In the genomic region with DNA sequence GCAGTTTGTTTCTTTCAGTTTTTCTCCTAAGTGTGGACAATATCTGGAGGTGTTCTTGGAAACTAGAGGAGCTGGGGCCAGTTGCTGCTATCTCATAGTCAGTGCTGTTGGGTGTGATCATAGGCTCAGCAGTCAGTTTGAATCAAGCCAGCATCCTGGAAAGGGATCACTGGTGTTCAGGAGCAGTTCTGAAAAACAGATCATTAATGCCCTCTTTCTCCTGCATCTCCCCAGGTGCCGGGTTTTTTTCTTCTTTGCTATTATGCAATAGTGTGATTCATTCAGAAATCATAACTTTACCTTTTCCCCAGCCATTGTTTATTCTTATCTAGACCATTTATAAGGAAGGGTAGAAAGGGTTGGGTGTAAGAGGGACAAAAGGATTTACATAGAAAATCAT, we compare ENCODE assay signal across 26 cellular contexts. TPM values are rescaled to one million over a fixed set of nuclear protein-coding genes. Genes with fewer than 3 reads are reported as not detected.
DNase-seq lines count a peak whose midpoint lies in the region; FAIRE-seq and TF ChIP-seq lines count a peak whose summit lies in the region.
"Had no signal": no experiment of that assay in that cellular context is flagged by ENCODE, and none has a peak within 500 bp of the region (broad histone marks: within the 10 kb centered on the region; RNA-seq: fewer than 3 reads in every experiment).

No MANE protein-coding gene starts in this region.

- no peaks in the 10 kb centered on the region for H3K36me3 Mint-ChIP-seq in nephron (ENCODE audit: low read depth)
- H3K36me3 Mint-ChIP-seq: stimulated activated effector memory CD8-positive, alpha-beta T cell treated with anti-CD3 and anti-CD28 coated beads, Interleukin-12 subunit alpha, Interleukin-12 subunit beta, amount 100 ng/mL, for 72 hours; T-cell had no signal

- no peaks in the 10 kb centered on the region for H3K9me3 ChIP-seq in endothelial cell of umbilical vein (replicated peaks; ENCODE audit: control insufficient read depth, insufficient read depth, low read length)
- H3K9me3 ChIP-seq: prostate gland, suprapubic skin, vagina had no signal

- no peaks in the 10 kb centered on the region for H3K9me3 Mint-ChIP-seq in nephron
- H3K9me3 Mint-ChIP-seq: activated naive CD4-positive, alpha-beta T cell treated with anti-CD3 and anti-CD28 coated beads for 36 hours; CD4-positive, alpha-beta memory T cell; dendritic cell treated with granulocyte-macrophage colony-stimulating factor and Interleukin-4, amounts not matched to agents 40 ng/mL and 50 ng/mL, for 4 days; neural crest cell; stimulated activated effector memory CD8-positive, alpha-beta T cell treated with anti-CD3 and anti-CD28 coated beads, Interleukin-12 subunit alpha, Interleukin-12 subunit beta, amount 100 ng/mL, for 72 hours; T-cell had no signal

- H3K4me3 ChIP-seq in endothelial cell of umbilical vein (replicated peaks in 1 of 3; ENCODE audit: insufficient read depth in 1 of 3, low read depth in 1 of 3, low read length in 3 of 3): no peak overlapping the region
- H3K4me3 ChIP-seq: GM12878, prostate gland, suprapubic skin, vagina had no signal

- H3K9ac ChIP-seq in endothelial cell of umbilical vein (replicated peaks; ENCODE audit: extremely low read depth, insufficient read depth, low read length): no peak overlapping the region

- no peaks in the 10 kb centered on the region for H4K20me1 ChIP-seq in endothelial cell of umbilical vein (replicated peaks; ENCODE audit: control insufficient read depth, extremely low read depth, insufficient read depth, low read length)

- H3K4me3 Mint-ChIP-seq in nephron: no peak overlapping the region
- H3K4me3 Mint-ChIP-seq: activated naive CD4-positive, alpha-beta T cell treated with anti-CD3 and anti-CD28 coated beads for 36 hours; CD4-positive, alpha-beta memory T cell; dendritic cell treated with granulocyte-macrophage colony-stimulating factor and Interleukin-4, amounts not matched to agents 40 ng/mL and 50 ng/mL, for 4 days; neural crest cell; stimulated activated effector memory CD8-positive, alpha-beta T cell treated with anti-CD3 and anti-CD28 coated beads, Interleukin-12 subunit alpha, Interleukin-12 subunit beta, amount 100 ng/mL, for 72 hours; T-cell had no signal

- dilution Hi-C loops in endothelial cell of umbilical vein (cut with MboI; ENCODE audit: extremely low pct_ligation_motif_present, low sequenced_read_pairs): no loop called here

- peaks cover 38% of the 10 kb centered on the region for H3K4me1 Mint-ChIP-seq in nephron
- H3K4me1 Mint-ChIP-seq: CD4-positive, alpha-beta memory T cell; stimulated activated effector memory CD8-positive, alpha-beta T cell treated with anti-CD3 and anti-CD28 coated beads, Interleukin-12 subunit alpha, Interleukin-12 subunit beta, amount 100 ng/mL, for 72 hours; T-cell had no signal

- H3K27ac Mint-ChIP-seq in nephron: peak overlapping the region in 2 of 3 experiments; percentile 43 to 60
- H3K27ac Mint-ChIP-seq: activated naive CD4-positive, alpha-beta T cell treated with anti-CD3 and anti-CD28 coated beads for 36 hours; CD4-positive, alpha-beta memory T cell; dendritic cell treated with granulocyte-macrophage colony-stimulating factor and Interleukin-4, amounts not matched to agents 40 ng/mL and 50 ng/mL, for 4 days; stimulated activated effector memory CD8-positive, alpha-beta T cell treated with anti-CD3 and anti-CD28 coated beads, Interleukin-12 subunit alpha, Interleukin-12 subunit beta, amount 100 ng/mL, for 72 hours; T-cell had no signal

- no peak for TF ChIP-seq POLR2A in H54 (IDR thresholded peaks at IDR 0.05; ENCODE audit: low read depth, low read length)
- TF ChIP-seq POLR2A in endothelial cell of umbilical vein (IDR thresholded peaks at IDR 0.05; ENCODE audit: low read depth, low read length): no peak

- no peaks in the 10 kb centered on the region for H3K27me3 Mint-ChIP-seq in nephron (ENCODE audit: low read depth)
- H3K27me3 Mint-ChIP-seq: dendritic cell treated with granulocyte-macrophage colony-stimulating factor and Interleukin-4, amounts not matched to agents 40 ng/mL and 50 ng/mL, for 4 days had no signal

- peak; percentile 20 for FAIRE-seq in H54 (lab: Jason Lieb, UNC)
- FAIRE-seq in endothelial cell of umbilical vein (lab: Jason Lieb, UNC): no peak
- FAIRE-seq: GM12878 had no signal

- H3K27ac ChIP-seq in endothelial cell of umbilical vein (ENCODE audit: insufficient read depth, low read depth, low read length): no peak overlapping the region
- H3K27ac ChIP-seq: prostate gland, suprapubic skin, vagina had no signal

- H3K36me3 ChIP-seq in endothelial cell of umbilical vein (ENCODE audit: control insufficient read depth in 2 of 2, extremely low read depth in 1 of 2, insufficient read depth in 2 of 2, low read length in 2 of 2): no peaks in the 10 kb centered on the region
- H3K36me3 ChIP-seq: prostate gland, suprapubic skin, vagina had no signal

- TF ChIP-seq CTCF in endothelial cell of umbilical vein (IDR thresholded peaks at IDR 0.05; ENCODE audit: extremely low read depth in 1 of 2, insufficient read depth in 1 of 2, low read depth in 1 of 2, low read length in 2 of 2) (no peak), nephron (IDR thresholded peaks at IDR 0.05; ENCODE audit: unreplicated experiment in 3 of 3) (no peak)

- H3K27me3 ChIP-seq in endothelial cell of umbilical vein (ENCODE audit: control insufficient read depth in 2 of 2, insufficient read depth in 2 of 2, low read length in 2 of 2): peaks cover 0 to 6% of the 10 kb centered on the region in 2 experiments
- H3K27me3 ChIP-seq: suprapubic skin, vagina had no signal

- no peaks in the 10 kb centered on the region for H3K4me1 ChIP-seq in endothelial cell of umbilical vein (ENCODE audit: control insufficient read depth, extremely low read depth, insufficient read depth, low read length)
- H3K4me1 ChIP-seq: prostate gland, suprapubic skin, vagina had no signal

- no peak overlapping the region for H3K4me2 ChIP-seq in endothelial cell of umbilical vein (ENCODE audit: insufficient read depth, low read length)

- no peak for DNase-seq in H54 (ENCODE audit: insufficient read length, low spot score)
- DNase-seq in M059J (ENCODE audit: low read depth): peak; percentile 34
- DNase-seq in endothelial cell of umbilical vein (ENCODE audit: low read depth, low spot score): peak; percentile 8
- no peak for DNase-seq in GF-D8 (lab: John Stamatoyannopoulos, UW)
- no peak for DNase-seq in NAMALWA (ENCODE audit: low spot score)
- no peak for DNase-seq in glomerular visceral epithelial cell (ENCODE audit: extremely low spot score)
- DNase-seq: activated CD4-positive, alpha-beta T cell treated with anti-CD3 and anti-CD28 coated beads for 4 hours; activated naive CD4-positive, alpha-beta T cell treated with anti-CD3 and anti-CD28 coated beads for 36 hours; activated T-cell treated with anti-CD3 and anti-CD28 coated beads, Interleukin-2, amount 50 U/mL, for 48 hours; amniotic stem cell; CD4-positive, alpha-beta memory T cell; foreskin melanocyte; hippocampal formation; NCI-H1417 treated with DMSO at 0.1 percent for 48 hours; NCI-H524 treated with DMSO at 0.1 percent for 48 hours; SHP77; stimulated activated CD4-positive, alpha-beta T cell treated with anti-CD3 and anti-CD28 coated beads, Interleukin-1b, Interleukin-23, amount 100 ng/mL, for 48 hours; T-cell had no signal

- BruUV-seq in endothelial cell of umbilical vein (replicated peaks; lab: Mats Ljungman, UMichigan): no TSS peak

- no peaks in the 10 kb centered on the region for H3K79me2 ChIP-seq in endothelial cell of umbilical vein (ENCODE audit: control insufficient read depth, insufficient read depth, low read length)

- no peak overlapping the region for H2AFZ ChIP-seq in endothelial cell of umbilical vein (ENCODE audit: low read depth, low read length)

- no peaks in the 10 kb centered on the region for H3K9me1 ChIP-seq in endothelial cell of umbilical vein (replicated peaks; ENCODE audit: control insufficient read depth, extremely low read depth, insufficient read depth, low read length)

- intact Hi-C loops in endothelial cell of umbilical vein (cut with micrococcal nuclease): no loop called here

- POLR2A ChIA-PET in endothelial cell of umbilical vein (lab: Charles Lee): no interaction called here

- CTCF ChIA-PET in endothelial cell of umbilical vein (lab: Charles Lee): interaction anchor here (0.9 to 2.1 kb wide), 2 partner anchors 32 to 38 kb away, joined by 3 to 9 read pairs; no protein-coding TSS in a partner anchor

TF ChIP-seq in endothelial cell of umbilical vein, 7 proteins besides CTCF, POLR2A, EP300 and RAD21 (continues in another document):
- TF ChIP-seq FOS (IDR thresholded peaks at IDR 0.05; ENCODE audit: borderline replicate concordance, insufficient read depth, low read length): no peak
- TF ChIP-seq POLR2AphosphoS5 (IDR thresholded peaks at IDR 0.05; ENCODE audit: insufficient read depth, low read depth, low read length): no peak
- no peak for TF ChIP-seq GATA2 (IDR thresholded peaks at IDR 0.05; ENCODE audit: insufficient read depth, insufficient read length, low read depth, low read length)
- TF ChIP-seq, protein P1, sequence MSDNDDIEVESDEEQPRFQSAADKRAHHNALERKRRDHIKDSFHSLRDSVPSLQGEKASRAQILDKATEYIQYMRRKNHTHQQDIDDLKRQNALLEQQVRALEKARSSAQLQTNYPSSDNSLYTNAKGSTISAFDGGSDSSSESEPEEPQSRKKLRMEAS (IDR thresholded peaks at IDR 0.05; ENCODE audit: insufficient read depth, insufficient read length): no peak
- no peak for TF ChIP-seq MYC (IDR thresholded peaks at IDR 0.05; ENCODE audit: low read depth, low read length)

RNA-seq across cellular contexts. Expression of a gene that starts 24.0 kb away (rescaled TPM):
- 7.1 and 11.2 TPM in 2 replicates for total RNA-seq in M059J (2014; rRNA removed; shearing (Covaris generic))
- 0.80 and 0.81 TPM in 2 replicates for total RNA-seq in endothelial cell of umbilical vein
- 0.40 and 0.80 TPM in 2 replicates for polyA plus RNA-seq in endothelial cell of umbilical vein
- polyA plus RNA-seq in endothelial cell of umbilical vein (2011; cell fraction: cytosol; rRNA removed): 0.65 and 0.92 TPM in 2 replicates
- polyA plus RNA-seq in endothelial cell of umbilical vein (2011; cell fraction: nucleus; rRNA removed): 0.95 and 1.1 TPM in 2 replicates
- polyA plus RNA-seq in endothelial cell of umbilical vein (2012): 0.15 and 0.19 TPM in 2 replicates
- polyA minus RNA-seq in endothelial cell of umbilical vein: 0.70 and 1.1 TPM in 2 replicates
- 2.3 TPM for polyA minus RNA-seq in endothelial cell of umbilical vein (2011; cell fraction: cytosol; rRNA and poly(A)+ RNA removed)
- 2.1 and 3.0 TPM in 2 replicates for polyA minus RNA-seq in endothelial cell of umbilical vein (2011; cell fraction: nucleus; rRNA and poly(A)+ RNA removed)

RNA-seq across cellular contexts. Expression of a gene that starts 24.4 kb away (rescaled TPM):
- 59.3 and 92.9 TPM in 2 replicates for total RNA-seq in M059J (2014; rRNA removed; shearing (Covaris generic))
- total RNA-seq in endothelial cell of umbilical vein: 28.3 and 32.3 TPM in 2 replicates
- 6.2 and 7.6 TPM in 2 replicates for polyA plus RNA-seq in endothelial cell of umbilical vein
- polyA plus RNA-seq in endothelial cell of umbilical vein (2011; cell fraction: cytosol; rRNA removed): 13.6 TPM in 2 replicates
- 10.2 and 11.3 TPM in 2 replicates for polyA plus RNA-seq in endothelial cell of umbilical vein (2011; cell fraction: nucleus; rRNA removed)
- polyA plus RNA-seq in endothelial cell of umbilical vein (2012): 19.6 and 29.2 TPM in 2 replicates
- 12.7 and 13.0 TPM in 2 replicates for polyA minus RNA-seq in endothelial cell of umbilical vein
- polyA minus RNA-seq in endothelial cell of umbilical vein (2011; cell fraction: cytosol; rRNA and poly(A)+ RNA removed): 35.3 TPM
- 11.7 and 13.1 TPM in 2 replicates for polyA minus RNA-seq in endothelial cell of umbilical vein (2011; cell fraction: nucleus; rRNA and poly(A)+ RNA removed)

Comparison
In these comparisons a context has a peak if more than half of its experiments do, and no peak if none do; other contexts are left out.
1. DNase-seq: peak in M059J (single experiment) and endothelial cell of umbilical vein (single experiment); none in H54 (single experiment), GF-D8 (single experiment), NAMALWA (single experiment) and glomerular visceral epithelial cell (single experiment).